ENCODE assay signal across 1 cellular context in genomic region chr7:15889501-15889900, GRCh38.
TF ChIP-seq lines count a peak whose summit lies in the region.

No MANE protein-coding gene starts in this region.

TF ChIP-seq in GM23338, 12 proteins besides CTCF, POLR2A, EP300 and RAD21 (continued from another document):
- TF ChIP-seq REST (IDR thresholded peaks at IDR 0.05; ENCODE audit: unreplicated experiment): no peak
- no peak for TF ChIP-seq EZH2 (IDR thresholded peaks at IDR 0.05; ENCODE audit: low read depth, unreplicated experiment)
- no peak for TF ChIP-seq POLR2AphosphoS5 (IDR thresholded peaks at IDR 0.05; ENCODE audit: low read depth)
- no peak for TF ChIP-seq ETS1 (IDR thresholded peaks at IDR 0.05)
- TF ChIP-seq, protein P1, sequence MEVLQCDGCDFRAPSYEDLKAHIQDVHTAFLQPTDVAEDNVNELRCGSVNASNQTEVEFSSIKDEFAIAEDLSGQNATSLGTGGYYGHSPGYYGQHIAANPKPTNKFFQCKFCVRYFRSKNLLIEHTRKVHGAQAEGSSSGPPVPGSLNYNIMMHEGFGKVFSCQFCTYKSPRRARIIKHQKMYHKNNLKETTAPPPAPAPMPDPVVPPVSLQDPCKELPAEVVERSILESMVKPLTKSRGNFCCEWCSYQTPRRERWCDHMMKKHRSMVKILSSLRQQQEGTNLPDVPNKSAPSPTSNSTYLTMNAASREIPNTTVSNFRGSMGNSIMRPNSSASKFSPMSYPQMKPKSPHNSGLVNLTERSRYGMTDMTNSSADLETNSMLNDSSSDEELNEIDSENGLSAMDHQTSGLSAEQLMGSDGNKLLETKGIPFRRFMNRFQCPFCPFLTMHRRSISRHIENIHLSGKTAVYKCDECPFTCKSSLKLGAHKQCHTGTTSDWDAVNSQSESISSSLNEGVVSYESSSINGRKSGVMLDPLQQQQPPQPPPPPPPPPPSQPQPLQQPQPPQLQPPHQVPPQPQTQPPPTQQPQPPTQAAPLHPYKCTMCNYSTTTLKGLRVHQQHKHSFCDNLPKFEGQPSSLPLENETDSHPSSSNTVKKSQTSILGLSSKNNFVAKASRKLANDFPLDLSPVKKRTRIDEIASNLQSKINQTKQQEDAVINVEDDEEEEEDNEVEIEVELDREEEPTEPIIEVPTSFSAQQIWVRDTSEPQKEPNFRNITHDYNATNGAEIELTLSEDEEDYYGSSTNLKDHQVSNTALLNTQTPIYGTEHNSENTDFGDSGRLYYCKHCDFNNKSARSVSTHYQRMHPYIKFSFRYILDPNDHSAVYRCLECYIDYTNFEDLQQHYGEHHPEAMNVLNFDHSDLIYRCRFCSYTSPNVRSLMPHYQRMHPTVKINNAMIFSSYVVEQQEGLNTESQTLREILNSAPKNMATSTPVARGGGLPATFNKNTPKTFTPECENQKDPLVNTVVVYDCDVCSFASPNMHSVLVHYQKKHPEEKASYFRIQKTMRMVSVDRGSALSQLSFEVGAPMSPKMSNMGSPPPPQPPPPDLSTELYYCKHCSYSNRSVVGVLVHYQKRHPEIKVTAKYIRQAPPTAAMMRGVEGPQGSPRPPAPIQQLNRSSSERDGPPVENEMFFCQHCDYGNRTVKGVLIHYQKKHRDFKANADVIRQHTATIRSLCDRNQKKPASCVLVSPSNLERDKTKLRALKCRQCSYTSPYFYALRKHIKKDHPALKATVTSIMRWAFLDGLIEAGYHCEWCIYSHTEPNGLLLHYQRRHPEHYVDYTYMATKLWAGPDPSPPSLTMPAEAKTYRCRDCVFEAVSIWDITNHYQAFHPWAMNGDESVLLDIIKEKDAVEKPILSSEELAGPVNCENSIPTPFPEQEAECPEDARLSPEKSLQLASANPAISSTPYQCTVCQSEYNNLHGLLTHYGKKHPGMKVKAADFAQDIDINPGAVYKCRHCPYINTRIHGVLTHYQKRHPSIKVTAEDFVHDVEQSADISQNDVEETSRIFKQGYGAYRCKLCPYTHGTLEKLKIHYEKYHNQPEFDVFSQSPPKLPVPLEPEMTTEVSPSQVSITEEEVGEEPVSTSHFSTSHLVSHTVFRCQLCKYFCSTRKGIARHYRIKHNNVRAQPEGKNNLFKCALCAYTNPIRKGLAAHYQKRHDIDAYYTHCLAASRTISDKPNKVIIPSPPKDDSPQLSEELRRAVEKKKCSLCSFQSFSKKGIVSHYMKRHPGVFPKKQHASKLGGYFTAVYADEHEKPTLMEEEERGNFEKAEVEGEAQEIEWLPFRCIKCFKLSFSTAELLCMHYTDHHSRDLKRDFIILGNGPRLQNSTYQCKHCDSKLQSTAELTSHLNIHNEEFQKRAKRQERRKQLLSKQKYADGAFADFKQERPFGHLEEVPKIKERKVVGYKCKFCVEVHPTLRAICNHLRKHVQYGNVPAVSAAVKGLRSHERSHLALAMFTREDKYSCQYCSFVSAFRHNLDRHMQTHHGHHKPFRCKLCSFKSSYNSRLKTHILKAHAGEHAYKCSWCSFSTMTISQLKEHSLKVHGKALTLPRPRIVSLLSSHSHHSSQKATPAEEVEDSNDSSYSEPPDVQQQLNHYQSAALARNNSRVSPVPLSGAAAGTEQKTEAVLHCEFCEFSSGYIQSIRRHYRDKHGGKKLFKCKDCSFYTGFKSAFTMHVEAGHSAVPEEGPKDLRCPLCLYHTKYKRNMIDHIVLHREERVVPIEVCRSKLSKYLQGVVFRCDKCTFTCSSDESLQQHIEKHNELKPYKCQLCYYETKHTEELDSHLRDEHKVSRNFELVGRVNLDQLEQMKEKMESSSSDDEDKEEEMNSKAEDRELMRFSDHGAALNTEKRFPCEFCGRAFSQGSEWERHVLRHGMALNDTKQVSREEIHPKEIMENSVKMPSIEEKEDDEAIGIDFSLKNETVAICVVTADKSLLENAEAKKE (CRISPR knock-in tag; IDR thresholded peaks at IDR 0.05): no peak
TF ChIP-seq in GM23338: peak in this region for 0.
